8 cellular contexts compared by ENCODE assay signal in genomic region chr19:10118960-10119359, GRCh38. TPM values are rescaled to one million over a fixed set of nuclear protein-coding genes. Genes with fewer than 3 reads are reported as not detected.
A peak's percentile ranks its signal among the peaks of the same experiment; 100 is the strongest.
DNase-seq lines count a peak whose midpoint lies in the region; ATAC-seq and TF ChIP-seq lines count a peak whose summit lies in the region.

No MANE protein-coding gene starts in this region.

- H3K36me3 ChIP-seq in PC-3 (ENCODE audit: low read depth, low read length), result peaks cover 20% of the 10 kb centered on the region
- peaks cover 22% of the 10 kb centered on the region for H3K36me3 ChIP-seq in endodermal cell (ENCODE audit: control insufficient read depth, insufficient read depth, low read length)

- peaks cover 59% of the 10 kb centered on the region for H3K36me3 Mint-ChIP-seq in Calu3 (ENCODE audit: insufficient read depth, unreplicated experiment)
- peaks cover 23% of the 10 kb centered on the region for H3K36me3 Mint-ChIP-seq in endodermal cell (ENCODE audit: low read depth)
- peaks cover 9% of the 10 kb centered on the region for H3K36me3 Mint-ChIP-seq in osteocyte (ENCODE audit: unreplicated experiment)

- peaks cover 26% of the 10 kb centered on the region for H3K79me2 ChIP-seq in PC-3 (ENCODE audit: low read length)

- ATAC-seq in PC-3 (peak; percentile 0; the same call in 1 of the 2 replicates), HG03439 (IDR thresholded peaks at IDR 0.05; ENCODE audit: unreplicated experiment) (no peak), HG03460 (IDR thresholded peaks at IDR 0.05; ENCODE audit: unreplicated experiment) (no peak), omental fat pad (ENCODE audit: low FRiP score) (no peak)

- H3K9me3 ChIP-seq in PC-3 (ENCODE audit: low read length) (no peaks in the 10 kb centered on the region), endodermal cell (ENCODE audit: control insufficient read depth, low read length) (no peaks in the 10 kb centered on the region)

- POLR2A ChIA-PET in PC-3 (lab: Charles Lee; ENCODE audit: unreplicated experiment), result interaction anchor here (0.6 kb wide), 1 partner anchor 15 kb away, joined by 5 read pairs; no protein-coding TSS in a partner anchor

- H3K27me3 ChIP-seq in PC-3 (ENCODE audit: low read length), result no peaks in the 10 kb centered on the region
- H3K27me3 ChIP-seq in endodermal cell (ENCODE audit: control insufficient read depth, insufficient read depth, low read length, poor library complexity, severe bottlenecking), result no peaks in the 10 kb centered on the region

- H3K4me1 Mint-ChIP-seq in Calu3 (ENCODE audit: low read depth, unreplicated experiment) (no peaks in the 10 kb centered on the region), endodermal cell (no peaks in the 10 kb centered on the region), osteocyte (ENCODE audit: unreplicated experiment) (peaks cover 22% of the 10 kb centered on the region)

- TF ChIP-seq CTCF in Calu3 (IDR thresholded peaks at IDR 0.05; ENCODE audit: unreplicated experiment) (no peak), PC-3 (conservative IDR thresholded peaks at IDR 0.05; ENCODE audit: low read depth, low read length) (no peak), endodermal cell (conservative IDR thresholded peaks at IDR 0.05) (no peak), osteocyte (IDR thresholded peaks at IDR 0.05) (no peak), omental fat pad (IDR thresholded peaks at IDR 0.05) (no peak)

- H3K27ac Mint-ChIP-seq in Calu3 (ENCODE audit: unreplicated experiment) (peak overlapping the region; percentile 83), endodermal cell (peak overlapping the region; percentile 95), osteocyte (ENCODE audit: unreplicated experiment) (peak overlapping the region; percentile 86)

- H3K4me1 ChIP-seq in PC-3 (ENCODE audit: insufficient read depth, low read length), result peaks cover 20% of the 10 kb centered on the region
- no peaks in the 10 kb centered on the region for H3K4me1 ChIP-seq in endodermal cell (ENCODE audit: control insufficient read depth, insufficient read depth, low read length)

- H3K27ac ChIP-seq in PC-3 (ENCODE audit: low read length) (no peak overlapping the region; the same call in 1 of the 2 replicates), endodermal cell (ENCODE audit: low read depth, low read length) (no peak overlapping the region)

- CTCF ChIA-PET in Calu3 (lab: Charles Lee) (interaction anchor here (0.7 kb wide), 1 partner anchor 54 kb away, joined by 3 read pairs; no protein-coding TSS in a partner anchor), PC-3 (lab: Charles Lee) (no interaction called here)

- intact Hi-C loops in Calu3 (cut with micrococcal nuclease; ENCODE audit: unreplicated experiment), result no loop called here
- intact Hi-C loops in PC-3 (cut with micrococcal nuclease), result no loop called here

- no peaks in the 10 kb centered on the region for H3F3A ChIP-seq in PC-3 (ENCODE audit: low read length, unreplicated experiment)

- no peaks in the 10 kb centered on the region for H4K20me1 ChIP-seq in PC-3 (ENCODE audit: low read length)

- DNase-seq in Calu3, result no peak
- DNase-seq in PC-3, result peak; percentile 23
- no peak for DNase-seq in endodermal cell
- DNase-seq in osteocyte (ENCODE audit: extremely low spot score, unreplicated experiment), result no peak
- DNase-seq in UCSD-AML1 (lab: John Stamatoyannopoulos, UW; ENCODE audit: unreplicated experiment), result no peak
- no peak for DNase-seq in omental fat pad (ENCODE audit: low spot score)

- no TSS peak for BruUV-seq in Calu3 (replicated peaks; lab: Mats Ljungman, UMichigan)
- no TSS peak for BruUV-seq in PC-3 (replicated peaks; lab: Mats Ljungman, UMichigan)

- H3K4me2 ChIP-seq in PC-3 (ENCODE audit: low read length), result peak overlapping the region; percentile 91

- H3K9me2 ChIP-seq in PC-3 (replicated peaks; ENCODE audit: low read length), result no peaks in the 10 kb centered on the region

- peak overlapping the region; percentile 91 for H3K4me3 Mint-ChIP-seq in Calu3 (ENCODE audit: low read depth, unreplicated experiment)
- peak overlapping the region; percentile 93 for H3K4me3 Mint-ChIP-seq in endodermal cell
- peak overlapping the region; percentile 89 for H3K4me3 Mint-ChIP-seq in osteocyte (ENCODE audit: unreplicated experiment)

- peak overlapping the region; percentile 94 for H3K9ac ChIP-seq in PC-3 (ENCODE audit: low read length)
- H3K9ac ChIP-seq in endodermal cell (ENCODE audit: extremely low read depth, low read length, poor library complexity, severe bottlenecking), result peak overlapping the region; percentile 93

- H3K4me3 ChIP-seq in PC-3 (ENCODE audit: low read length) (peak overlapping the region; percentile 76), endodermal cell (ENCODE audit: low read length) (peak overlapping the region; percentile 95)

- WGBS in endodermal cell (ENCODE audit: insufficient coverage in 1 of 2, insufficient read length in 1 of 2), 2 experiments, result 37 to 51% methylated on average over 9 to 12 of the region's 12 CpGs

- H2AFZ ChIP-seq in PC-3 (ENCODE audit: low read length), result no peak overlapping the region

- no peaks in the 10 kb centered on the region for H3K27me3 Mint-ChIP-seq in Calu3 (ENCODE audit: unreplicated experiment)
- H3K27me3 Mint-ChIP-seq in endodermal cell (ENCODE audit: insufficient read depth), result no peaks in the 10 kb centered on the region
- H3K27me3 Mint-ChIP-seq in osteocyte (ENCODE audit: unreplicated experiment), result no peaks in the 10 kb centered on the region

- H3K9me3 Mint-ChIP-seq in Calu3 (ENCODE audit: low read depth, unreplicated experiment), result no peaks in the 10 kb centered on the region
- H3K9me3 Mint-ChIP-seq in endodermal cell, result no peaks in the 10 kb centered on the region
- no peaks in the 10 kb centered on the region for H3K9me3 Mint-ChIP-seq in osteocyte (ENCODE audit: unreplicated experiment)

RNA-seq across cellular contexts. Expression of gene EIF3G, which starts 0.7 kb away (rescaled TPM):
- total RNA-seq in Calu3 (2022), result 143 and 149 TPM in 2 replicates
- 575 and 635 TPM in 2 replicates for total RNA-seq in PC-3 (2014; rRNA removed)
- 100 to 1,000 TPM; 216 to 257 TPM for total RNA-seq in endodermal cell
- 179 TPM for polyA plus RNA-seq in endodermal cell (2013, experiment 1 of 2)
- polyA plus RNA-seq in endodermal cell (2013, experiment 2 of 2), result 159 TPM
- total RNA-seq in osteocyte, result 209 and 217 TPM in 2 replicates
- total RNA-seq in omental fat pad, result 100 to 1,000 TPM; 223 to 282 (median 242) TPM

RNA-seq across cellular contexts. Expression of gene P2RY11, which starts 7.5 kb away (rescaled TPM):
- total RNA-seq in Calu3 (2022) (20.7 and 25.2 TPM in 2 replicates), PC-3 (2014; rRNA removed) (11.1 and 17.3 TPM in 2 replicates), endodermal cell (10 to 100 TPM in 1 of 2 donors, 1 to 10 TPM in 1; 9.0 to 14.8 TPM), osteocyte (11.8 and 15.7 TPM in 2 replicates), omental fat pad (10 to 100 TPM in 1 of 4 donors, 1 to 10 TPM in 3; 2.7 to 18.7 (median 4.7) TPM)
- polyA plus RNA-seq in endodermal cell (2013, experiment 1 of 2), result 6.3 TPM
- polyA plus RNA-seq in endodermal cell (2013, experiment 2 of 2), result 5.1 TPM

RNA-seq across cellular contexts. Expression of gene PPAN, which starts 12.8 kb away (rescaled TPM):
- total RNA-seq in Calu3 (2022), result 52.2 and 56.4 TPM in 2 replicates
- 183 and 214 TPM in 2 replicates for total RNA-seq in PC-3 (2014; rRNA removed)
- 10 to 100 TPM; 40.3 to 54.0 TPM for total RNA-seq in endodermal cell
- 31.6 TPM for polyA plus RNA-seq in endodermal cell (2013, experiment 1 of 2)
- 28.0 TPM for polyA plus RNA-seq in endodermal cell (2013, experiment 2 of 2)
- total RNA-seq in osteocyte, result 34.4 and 40.9 TPM in 2 replicates
- total RNA-seq in omental fat pad, result 10 to 100 TPM; 25.0 to 79.7 (median 32.0) TPM

RNA-seq across cellular contexts. Expression of gene ANGPTL6, which starts 16.5 kb away (rescaled TPM):
- 0.59 and 1.2 TPM in 2 replicates for total RNA-seq in Calu3 (2022)
- total RNA-seq in PC-3 (2014; rRNA removed), result 0.81 and 1.2 TPM in 2 replicates
- total RNA-seq in endodermal cell, result not detected
- polyA plus RNA-seq in endodermal cell (2013, experiment 1 of 2), result 0.14 TPM
- 0.29 TPM for polyA plus RNA-seq in endodermal cell (2013, experiment 2 of 2)
- 0.18 and 0.21 TPM in 2 replicates for total RNA-seq in osteocyte
- total RNA-seq in omental fat pad, result under 1 TPM in 3 of 4 donors, not detected in 1; 0.31 to 0.84 (median 0.37) TPM

RNA-seq across cellular contexts. Expression of gene SHFL, which starts 32.8 kb away (rescaled TPM):
- total RNA-seq in Calu3 (2022) (37.3 and 61.5 TPM in 2 replicates), PC-3 (2014; rRNA removed) (17.2 and 18.4 TPM in 2 replicates), endodermal cell (10 to 100 TPM in 1 of 2 donors, 1 to 10 TPM in 1; 8.2 to 15.0 TPM), osteocyte (35.9 and 38.7 TPM in 2 replicates), omental fat pad (10 to 100 TPM; 20.7 to 36.7 (median 27.7) TPM)
- 1.1 TPM for polyA plus RNA-seq in endodermal cell (2013, experiment 1 of 2)
- 1.4 TPM for polyA plus RNA-seq in endodermal cell (2013, experiment 2 of 2)
